1 cellular context compared by ENCODE assay signal in the genomic region with DNA sequence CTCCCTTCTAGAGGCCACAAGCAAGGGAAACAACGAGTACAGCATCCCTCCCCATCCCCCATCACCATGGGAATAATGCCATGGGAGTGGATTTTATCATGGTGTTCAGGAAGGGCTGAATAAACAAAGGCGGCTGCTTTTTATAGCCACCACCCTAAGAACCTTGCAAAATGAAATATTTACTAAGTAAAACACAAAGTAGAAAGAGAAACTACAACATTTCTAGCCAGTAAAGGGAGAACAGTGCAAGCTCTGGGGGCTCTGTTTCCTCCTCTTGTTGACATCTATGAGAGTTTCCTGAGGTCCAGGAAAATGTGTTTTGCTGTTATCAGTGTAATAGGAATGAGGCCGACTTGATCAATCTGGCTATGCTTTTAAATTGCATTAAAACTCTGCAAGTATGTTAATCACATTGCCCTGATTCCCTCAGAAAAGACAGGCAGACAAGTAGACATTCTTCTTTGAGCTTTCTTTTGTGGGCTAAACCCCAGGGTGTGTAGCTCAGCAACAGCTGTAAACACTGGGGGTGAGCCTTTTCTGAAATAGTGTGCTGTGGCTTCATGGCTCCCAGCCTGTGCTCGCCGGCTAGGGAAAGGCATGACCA.
A peak's percentile ranks its signal among the peaks of the same experiment; 100 is the strongest.
TF ChIP-seq lines count a peak whose summit lies in the region.

No MANE protein-coding gene starts in this region.

TF ChIP-seq in SK-N-SH, 30 proteins besides CTCF, POLR2A, EP300 and RAD21 (continued from another document):
- TF ChIP-seq GATA2 (CRISPR knock-in tag; IDR thresholded peaks at IDR 0.05) (peak; percentile 40; the same call in 1 of the 2 replicates), FOXJ3 (CRISPR knock-in tag; IDR thresholded peaks at IDR 0.05) (0 out of 2 replicates have a peak, but pooled peaks have one; percentile 49), FOSL2 (IDR thresholded peaks at IDR 0.05; ENCODE audit: borderline replicate concordance, low read depth) (no peak), MEF2A (IDR thresholded peaks at IDR 0.05; ENCODE audit: borderline replicate concordance, low read depth) (no peak)
